ENCODE assay signal across 15 cellular contexts in the genomic region with DNA sequence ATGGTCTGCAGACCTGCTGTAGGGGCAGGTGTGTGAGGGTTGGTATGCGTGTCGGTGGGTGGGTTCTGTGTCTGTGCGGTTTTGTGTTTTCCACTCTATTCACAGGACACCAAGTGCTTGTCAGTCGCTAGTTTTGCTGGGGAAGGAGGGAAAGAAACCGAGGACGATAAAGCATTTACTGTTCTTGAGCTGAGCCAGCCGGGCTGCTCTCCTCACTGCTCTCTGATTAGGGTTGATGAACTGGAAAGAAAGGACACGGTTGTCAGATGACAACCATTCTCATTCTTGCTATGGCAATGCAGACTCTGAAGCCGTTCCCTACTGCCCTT. TPM values are rescaled to one million over a fixed set of nuclear protein-coding genes. Genes with fewer than 3 reads are reported as not detected.
A peak's percentile ranks its signal among the peaks of the same experiment; 100 is the strongest.
DNase-seq lines count a peak whose midpoint lies in the region; FAIRE-seq and TF ChIP-seq lines count a peak whose summit lies in the region.
"Had no signal": no experiment of that assay in that cellular context is flagged by ENCODE, and none has a peak within 500 bp of the region (broad histone marks: within the 10 kb centered on the region; RNA-seq: fewer than 3 reads in every experiment).

No MANE protein-coding gene starts in this region.

- no peak for DNase-seq in T-helper 2 cell treated with Interferon-gamma antibody and Interleukin-4, amounts not matched to agents 5 μg/mL and 100 μg/mL, for 36 hours (ENCODE audit: low spot score)
- DNase-seq in T-helper 2 cell (no peak), iPS DF 6.9 (ENCODE audit: low read depth, low spot score) (no peak), retinal pigment epithelial cell (ENCODE audit: low read depth) (no peak), globus pallidus (ENCODE audit: low spot score) (no peak), A172 (ENCODE audit: low spot score) (no peak), D721Med (ENCODE audit: insufficient read length, low spot score) (no peak)
- no peak for DNase-seq in activated CD4-positive, alpha-beta memory T cell treated with anti-CD3 and anti-CD28 coated beads, Interleukin-2, amount 10 ng/mL, durations not matched to agents 7 days and 5 days
- DNase-seq: GM23248, immature natural killer cell, NCI-H1105 treated with DMSO at 0.1 percent for 48 hours had no signal

- no peaks in the 10 kb centered on the region for H3K36me3 ChIP-seq in iPS DF 6.9 (ENCODE audit: control insufficient read depth, insufficient read depth, low read length)
- H3K36me3 ChIP-seq: spleen had no signal

- WGBS in iPS DF 6.9 (ENCODE audit: insufficient coverage, insufficient read length): no CpG with 5 or more reads among the region's 9 CpGs

- peaks cover 39% of the 10 kb centered on the region for H3K4me1 Mint-ChIP-seq in T-helper 2 cell treated with Interferon-gamma antibody and Interleukin-4, amounts not matched to agents 5 μg/mL and 100 μg/mL, for 36 hours (ENCODE audit: low read depth)
- H3K4me1 Mint-ChIP-seq in activated CD4-positive, alpha-beta memory T cell treated with anti-CD3 and anti-CD28 coated beads, Interleukin-2, amount 10 ng/mL, durations not matched to agents 7 days and 5 days: peaks cover 38% of the 10 kb centered on the region
- H3K4me1 Mint-ChIP-seq: immature natural killer cell had no signal

- H3K9me3 ChIP-seq in iPS DF 6.9 (ENCODE audit: control insufficient read depth, insufficient read depth, low read length): no peaks in the 10 kb centered on the region
- H3K9me3 ChIP-seq: spleen had no signal

- TF ChIP-seq CTCF in retinal pigment epithelial cell (conservative IDR thresholded peaks at IDR 0.05; ENCODE audit: low read depth, low read length): no peak
- no peak for TF ChIP-seq CTCF in D721Med (IDR thresholded peaks at IDR 0.05; ENCODE audit: insufficient read depth, missing control alignments)

- no peak for FAIRE-seq in D721Med (lab: Jason Lieb, UNC)

- peak overlapping the region; percentile 10 for H3K27ac Mint-ChIP-seq in T-helper 2 cell treated with Interferon-gamma antibody and Interleukin-4, amounts not matched to agents 5 μg/mL and 100 μg/mL, for 36 hours
- H3K27ac Mint-ChIP-seq in activated CD4-positive, alpha-beta memory T cell treated with anti-CD3 and anti-CD28 coated beads, Interleukin-2, amount 10 ng/mL, durations not matched to agents 7 days and 5 days: no peak overlapping the region
- H3K27ac Mint-ChIP-seq: immature natural killer cell had no signal

- peaks cover 15% of the 10 kb centered on the region; the same call in 1 of the 2 replicates for H3K27me3 ChIP-seq in iPS DF 6.9 (ENCODE audit: control insufficient read depth, insufficient read depth, low read length)

- no peaks in the 10 kb centered on the region for H3K36me3 Mint-ChIP-seq in T-helper 2 cell treated with Interferon-gamma antibody and Interleukin-4, amounts not matched to agents 5 μg/mL and 100 μg/mL, for 36 hours (ENCODE audit: low read depth)
- no peaks in the 10 kb centered on the region for H3K36me3 Mint-ChIP-seq in activated CD4-positive, alpha-beta memory T cell treated with anti-CD3 and anti-CD28 coated beads, Interleukin-2, amount 10 ng/mL, durations not matched to agents 7 days and 5 days (ENCODE audit: low read depth)
- H3K36me3 Mint-ChIP-seq: immature natural killer cell had no signal

- H3K9me3 Mint-ChIP-seq in T-helper 2 cell treated with Interferon-gamma antibody and Interleukin-4, amounts not matched to agents 5 μg/mL and 100 μg/mL, for 36 hours: no peaks in the 10 kb centered on the region
- no peaks in the 10 kb centered on the region for H3K9me3 Mint-ChIP-seq in activated CD4-positive, alpha-beta memory T cell treated with anti-CD3 and anti-CD28 coated beads, Interleukin-2, amount 10 ng/mL, durations not matched to agents 7 days and 5 days

- H3K4me3 Mint-ChIP-seq in T-helper 2 cell treated with Interferon-gamma antibody and Interleukin-4, amounts not matched to agents 5 μg/mL and 100 μg/mL, for 36 hours: peak overlapping the region; percentile 82
- peak overlapping the region; percentile 40 for H3K4me3 Mint-ChIP-seq in activated CD4-positive, alpha-beta memory T cell treated with anti-CD3 and anti-CD28 coated beads, Interleukin-2, amount 10 ng/mL, durations not matched to agents 7 days and 5 days

- H3K27ac ChIP-seq in iPS DF 6.9 (ENCODE audit: low read length): no peak overlapping the region
- H3K27ac ChIP-seq: GM23248, spleen had no signal

- H3K4me3 ChIP-seq in iPS DF 6.9 (ENCODE audit: low read length): peak overlapping the region; percentile 41; the same call in 1 of the 2 replicates
- peak overlapping the region; percentile 21 for H3K4me3 ChIP-seq in retinal pigment epithelial cell (ENCODE audit: low read length)
- H3K4me3 ChIP-seq: GM23248 had no signal

- H3K27me3 Mint-ChIP-seq in T-helper 2 cell treated with Interferon-gamma antibody and Interleukin-4, amounts not matched to agents 5 μg/mL and 100 μg/mL, for 36 hours (ENCODE audit: low read depth): peaks cover 29% of the 10 kb centered on the region
- H3K27me3 Mint-ChIP-seq in activated CD4-positive, alpha-beta memory T cell treated with anti-CD3 and anti-CD28 coated beads, Interleukin-2, amount 10 ng/mL, durations not matched to agents 7 days and 5 days: peaks cover 26% of the 10 kb centered on the region

- POLR2A ChIA-PET in activated CD4-positive, alpha-beta memory T cell treated with anti-CD3 and anti-CD28 coated beads, Interleukin-2, amount 10 ng/mL, durations not matched to agents 7 days and 5 days (lab: Charles Lee): no interaction called here

- CTCF ChIA-PET in activated CD4-positive, alpha-beta memory T cell treated with anti-CD3 and anti-CD28 coated beads, Interleukin-2, amount 10 ng/mL, durations not matched to agents 7 days and 5 days (lab: Charles Lee): no interaction called here

- H3K4me1 ChIP-seq in iPS DF 6.9 (ENCODE audit: control insufficient read depth, insufficient read depth, low read length): no peaks in the 10 kb centered on the region

RNA-seq across cellular contexts. Expression of a gene that starts 0.8 kb away (rescaled TPM):
- 1 to 10 TPM; 3.3 to 3.8 TPM for total RNA-seq in activated CD4-positive, alpha-beta memory T cell treated with anti-CD3 and anti-CD28 coated beads, Interleukin-2, amount 10 ng/mL, durations not matched to agents 7 days and 5 days
- not detected in 2 replicates for total RNA-seq in A172 (2014; rRNA removed; shearing (Covaris generic))
- total RNA-seq: epithelial cell of proximal tubule, GM23248, myocyte, NCI-H460 had no signal
